ENCODE assay signal across 19 cellular contexts in the genomic region with DNA sequence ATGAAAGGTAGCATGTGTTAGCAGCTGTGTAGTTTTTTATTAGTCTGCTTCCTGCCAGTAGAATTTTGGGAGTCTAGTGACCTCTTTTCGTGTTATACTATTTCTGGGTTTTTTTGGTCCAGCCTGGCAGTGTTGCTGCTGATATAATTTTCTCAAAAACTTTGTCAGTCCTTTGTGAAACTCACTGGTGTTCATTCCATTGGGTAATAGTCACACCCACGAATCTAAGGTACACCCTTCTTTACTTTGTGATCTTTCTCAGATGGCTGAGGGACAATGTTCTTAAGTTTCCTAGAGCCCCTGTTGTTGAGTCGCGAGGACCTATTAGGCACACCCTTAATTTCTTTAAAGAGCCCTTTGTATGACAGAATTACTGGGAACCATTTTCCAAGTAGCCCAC.
"Had no signal": no experiment of that assay in that cellular context is flagged by ENCODE, and none has a peak within 500 bp of the region (broad histone marks: within the 10 kb centered on the region; RNA-seq: fewer than 3 reads in every experiment).

No MANE protein-coding gene starts in this region.

- DNase-seq: activated CD4-positive, CD25-positive, alpha-beta regulatory T cell treated with anti-CD3 and anti-CD28 coated beads, Interleukin-2, amount 50 U/mL, for 72 hours; activated naive CD4-positive, alpha-beta T cell treated with Interleukin-2 at 50 U/mL for 16 hours; activated T-cell treated with anti-CD3 and anti-CD28 coated beads for 4 hours; aorta; head of caudate nucleus; immature natural killer cell; left cardiac atrium; lower lobe of right lung; midbrain; right cardiac atrium; stimulated activated CD4-positive, alpha-beta T cell treated with anti-CD3 and anti-CD28 coated beads, Interleukin-4, amount 100 ng/mL, for 24 hours; stimulated activated naive CD4-positive, alpha-beta T cell; substantia nigra; T-cell; T-helper 9 cell; transverse colon had no signal

- H3K4me3 ChIP-seq: breast epithelium, lower lobe of right lung, prostate gland, skin epidermis, transverse colon had no signal

- ATAC-seq: left cardiac atrium, lower lobe of right lung, right cardiac atrium, T-cell had no signal

- H3K27me3 ChIP-seq: breast epithelium, transverse colon had no signal

- H3K9me3 Mint-ChIP-seq: immature natural killer cell, T-cell had no signal

- H3K4me1 Mint-ChIP-seq: T-cell had no signal

- H3K9me3 ChIP-seq: breast epithelium, lower lobe of right lung, prostate gland, transverse colon had no signal

- H3K36me3 ChIP-seq: breast epithelium, lower lobe of right lung, prostate gland, transverse colon had no signal

- H3K4me3 Mint-ChIP-seq: immature natural killer cell, T-cell had no signal

- H3K27ac ChIP-seq: lower lobe of right lung, prostate gland had no signal

- H3K27ac Mint-ChIP-seq: immature natural killer cell, T-cell had no signal

- H3K36me3 Mint-ChIP-seq: T-cell had no signal

- H3K4me1 ChIP-seq: breast epithelium, prostate gland had no signal
